In the genomic region with DNA sequence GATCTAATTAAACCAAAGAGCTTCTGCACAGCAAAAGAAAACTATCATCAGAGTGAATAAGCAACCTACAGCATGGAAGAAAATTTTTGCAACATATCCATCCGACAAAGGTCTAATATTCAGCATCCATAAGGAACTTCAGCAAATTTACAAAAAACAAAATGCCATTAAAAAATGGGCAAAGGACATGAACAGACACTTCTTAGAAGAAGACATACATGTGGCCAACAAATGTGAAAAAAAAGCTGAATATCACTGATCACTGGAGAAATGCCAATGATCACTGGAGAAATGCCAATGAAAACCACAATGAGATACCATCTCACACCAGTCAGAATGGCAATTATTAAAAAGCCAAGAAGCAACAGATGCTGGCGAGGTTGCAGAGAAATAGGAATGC, we compare ENCODE assay signal across 23 cellular contexts.
"Had no signal": no experiment of that assay in that cellular context is flagged by ENCODE, and none has a peak within 500 bp of the region (broad histone marks: within the 10 kb centered on the region; RNA-seq: fewer than 3 reads in every experiment).

No MANE protein-coding gene starts in this region.

- DNase-seq: activated CD4-positive, alpha-beta memory T cell treated with anti-CD3 and anti-CD28 coated beads for 36 hours; activated CD4-positive, alpha-beta T cell treated with anti-CD3 and anti-CD28 coated beads for 36 hours; activated CD4-positive, alpha-beta T cell treated with anti-CD3 and anti-CD28 coated beads, Interleukin-2, amount 10 ng/mL, durations not matched to agents 24 days and 14 days; activated CD4-positive, CD25-positive, alpha-beta regulatory T cell; activated CD4-positive, CD25-positive, alpha-beta regulatory T cell treated with anti-CD3 and anti-CD28 coated beads, Interleukin-2, amount 50 U/mL, for 72 hours; activated CD8-positive, alpha-beta memory T cell treated with anti-CD3 and anti-CD28 coated beads, Interleukin-2, amount 10 ng/mL, durations not matched to agents 7 days and 5 days; activated CD8-positive, alpha-beta memory T cell treated with anti-CD3 and anti-CD28 coated beads, Interleukin-2, amount 50 U/mL, for 4 hours; activated CD8-positive, alpha-beta T cell treated with anti-CD3 and anti-CD28 coated beads, Interleukin-2, amount 10 ng/mL, durations not matched to agents 7 days and 5 days; activated effector memory CD4-positive, alpha-beta T cell treated with anti-CD3 and anti-CD28 coated beads, Interleukin-2, amount 50 U/mL, for 16 hours; activated naive CD4-positive, alpha-beta T cell treated with anti-CD3 and anti-CD28 coated beads for 36 hours; activated naive CD8-positive, alpha-beta T cell treated with anti-CD3 and anti-CD28 coated beads for 36 hours; activated naive CD8-positive, alpha-beta T cell treated with anti-CD3 and anti-CD28 coated beads, Interleukin-2, amount 50 U/mL, for 24 hours; activated T-cell treated with anti-CD3 and anti-CD28 coated beads, Interleukin-2, amount 50 U/mL, for 1 hour; activated T-cell treated with anti-CD3 and anti-CD28 coated beads, Interleukin-2, amount 50 U/mL, for 48 hours; adrenal gland; central memory CD4-positive, alpha-beta T cell; cerebellar nuclear complex; colonic mucosa; effector CD8-positive, alpha-beta T cell; esophagus squamous epithelium; foreskin melanocyte; head of caudate nucleus; T-helper 2 cell had no signal
